8 cellular contexts compared by ENCODE assay signal in the genomic region with DNA sequence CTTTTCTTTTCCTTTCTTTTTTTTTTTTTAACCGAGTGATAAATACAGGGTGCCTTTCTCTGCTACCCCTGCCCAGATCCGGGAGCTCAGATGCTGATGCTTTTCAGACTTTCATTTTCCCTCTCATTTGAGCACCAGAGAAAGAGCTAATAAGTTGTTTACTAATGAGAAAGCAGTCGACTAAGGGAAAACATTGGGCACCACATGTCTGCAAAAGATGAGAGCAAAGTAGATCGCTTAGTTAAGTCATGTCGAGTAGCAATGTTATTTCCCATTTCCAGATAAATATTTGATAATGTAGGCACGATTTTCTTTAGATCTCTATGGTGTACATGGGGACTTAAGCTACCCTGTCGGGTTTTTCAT. TPM values are rescaled to one million over a fixed set of nuclear protein-coding genes. Genes with fewer than 3 reads are reported as not detected.
A peak's percentile ranks its signal among the peaks of the same experiment; 100 is the strongest.
DNase-seq lines count a peak whose midpoint lies in the region; ATAC-seq and TF ChIP-seq lines count a peak whose summit lies in the region.

No MANE protein-coding gene starts in this region.

- H3K27me3 ChIP-seq in A673 (replicated peaks; ENCODE audit: insufficient read depth, low read depth, low read length, poor library complexity) = no peaks in the 10 kb centered on the region
- H3K27me3 ChIP-seq in foreskin keratinocyte = no peaks in the 10 kb centered on the region
- no peaks in the 10 kb centered on the region for H3K27me3 ChIP-seq in skeletal muscle tissue (ENCODE audit: control insufficient read depth in 3 of 3, insufficient read depth in 3 of 3, low read length in 3 of 3)

- no peaks in the 10 kb centered on the region for H3K36me3 ChIP-seq in A673 (ENCODE audit: insufficient read depth, low read length, poor library complexity, severe bottlenecking)
- no peaks in the 10 kb centered on the region for H3K36me3 ChIP-seq in skeletal muscle tissue (ENCODE audit: control insufficient read depth in 3 of 3, insufficient read depth in 3 of 3, low read length in 3 of 3)

- H3K36me3 Mint-ChIP-seq in T-helper 17 cell (ENCODE audit: low read depth) = peaks cover 3% of the 10 kb centered on the region

- H3K4me1 Mint-ChIP-seq in T-helper 17 cell = peaks cover 19% of the 10 kb centered on the region

- POLR2A ChIA-PET in A673 (lab: Charles Lee; ENCODE audit: low non-redundant PET) = no interaction called here

- H3K27ac Mint-ChIP-seq in T-helper 17 cell = peak overlapping the region; percentile 98

- no peaks in the 10 kb centered on the region for H3K27me3 Mint-ChIP-seq in T-helper 17 cell

- BruUV-seq in A673 (replicated peaks; lab: Mats Ljungman, UMichigan) = TSS peak; percentile 53

- H3K4me1 ChIP-seq in A673 (ENCODE audit: insufficient read depth, low read length, poor library complexity, severe bottlenecking) (peaks cover 20% of the 10 kb centered on the region), foreskin keratinocyte (peaks cover 37% of the 10 kb centered on the region), skeletal muscle tissue (ENCODE audit: control insufficient read depth in 3 of 3, insufficient read depth in 3 of 3, low read length in 3 of 3) (peaks cover 8 to 16% (median 9%) of the 10 kb centered on the region in 3 donors)

- H3K9ac ChIP-seq in skeletal muscle tissue (ENCODE audit: low read depth in 1 of 3, low read length in 3 of 3) = peak overlapping the region; percentile 89 to 97 (median 94)

- ATAC-seq in GM19463 (IDR thresholded peaks at IDR 0.05; ENCODE audit: unreplicated experiment) (peak; percentile 6), T-helper 17 cell (no peak), foreskin keratinocyte (no peak)

- CTCF ChIA-PET in A673 (lab: Charles Lee) = interaction anchor here (0.6 to 0.9 kb wide), 3 partner anchors 22 to 61 kb away, joined by 4 to 5 read pairs (median 5); no protein-coding TSS in a partner anchor

- no peak for TF ChIP-seq CTCF in A673 (conservative IDR thresholded peaks at IDR 0.05; ENCODE audit: low read depth, low read length)
- no peak for TF ChIP-seq CTCF in foreskin keratinocyte (conservative IDR thresholded peaks at IDR 0.05)

- DNase-seq in A673 (ENCODE audit: low spot score) (no peak), T-helper 17 cell (no peak), foreskin keratinocyte (peak in 1 of 2 donors; percentile 2), nucleus accumbens (lab: John Stamatoyannopoulos, UW) (no peak), retina (no peak), amygdala (lab: John Stamatoyannopoulos, UW) (no peak)

- peak overlapping the region; percentile 98 for H3K4me3 Mint-ChIP-seq in T-helper 17 cell

- intact Hi-C loops in A673 (cut with micrococcal nuclease; ENCODE audit: unreplicated experiment) = no loop called here

- H3K9me3 ChIP-seq in A673 (ENCODE audit: low read depth, low read length, poor library complexity, severe bottlenecking) (no peaks in the 10 kb centered on the region), T-helper 17 cell (ENCODE audit: control insufficient read depth, low read length, poor library complexity, severe bottlenecking) (no peaks in the 10 kb centered on the region), skeletal muscle tissue (ENCODE audit: control insufficient read depth in 3 of 3, low read length in 3 of 3) (no peaks in the 10 kb centered on the region)

- H3K27ac ChIP-seq in A673 (ENCODE audit: low read depth, low read length, poor library complexity, severe bottlenecking) = peak overlapping the region; percentile 92
- peak overlapping the region; percentile 70 for H3K27ac ChIP-seq in foreskin keratinocyte
- peak overlapping the region; percentile 89 for H3K27ac ChIP-seq in skeletal muscle tissue (ENCODE audit: low read depth, low read length)

- H3K4me3 ChIP-seq in A673 (ENCODE audit: low read depth, low read length, poor library complexity, severe bottlenecking) (peak overlapping the region; percentile 85), skeletal muscle tissue (ENCODE audit: low read length in 3 of 3) (peak overlapping the region; percentile 65 to 88 (median 87))

RNA-seq across cellular contexts. Expression of gene PKN2, which starts 1.1 kb away (rescaled TPM):
- total RNA-seq in A673 (2021) = 54.1 and 55.6 TPM in 2 replicates
- 10 to 100 TPM; 35.0 to 42.6 TPM for total RNA-seq in T-helper 17 cell
- 33.0 and 36.7 TPM in 2 replicates for total RNA-seq in foreskin keratinocyte
- 5.2 and 6.6 TPM in 2 replicates for polyA plus RNA-seq in foreskin keratinocyte
- 57.9 TPM for total RNA-seq in skeletal muscle tissue
